In the genomic region with DNA sequence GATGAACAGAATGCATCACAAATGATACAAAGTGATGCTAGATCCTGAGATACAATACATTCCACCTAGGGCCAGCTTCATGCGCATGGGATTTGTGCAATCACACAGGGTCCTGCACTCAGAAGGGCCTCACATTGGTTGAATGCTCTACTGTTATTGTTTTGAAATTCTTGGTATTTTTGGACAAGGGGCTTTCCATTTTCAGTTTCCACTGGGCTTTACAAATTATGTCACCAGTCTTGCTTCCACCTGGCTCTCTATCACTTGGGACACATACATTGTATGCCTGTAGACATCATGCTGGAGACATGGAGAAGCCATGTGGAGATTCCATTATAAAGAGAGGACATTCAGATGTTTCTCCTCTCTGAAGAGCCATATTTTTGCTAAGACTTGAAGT, we compare ENCODE assay signal across 23 cellular contexts.
"Had no signal": no experiment of that assay in that cellular context is flagged by ENCODE, and none has a peak within 500 bp of the region (broad histone marks: within the 10 kb centered on the region; RNA-seq: fewer than 3 reads in every experiment).

No MANE protein-coding gene starts in this region.

- H3K27ac ChIP-seq: left ventricle myocardium inferior, neural progenitor cell, sigmoid colon, transverse colon had no signal

- H3K4me1 ChIP-seq: left ventricle myocardium inferior, neural progenitor cell, transverse colon had no signal

- H3K27me3 ChIP-seq: neural progenitor cell, sigmoid colon, transverse colon had no signal

- H2AFZ ChIP-seq: neural progenitor cell had no signal

- H3K4me3 ChIP-seq: left ventricle myocardium inferior, neural progenitor cell, sigmoid colon, smooth muscle cell, transverse colon had no signal

- FAIRE-seq: colon, urothelium cell line had no signal

- H3K9ac ChIP-seq: neural progenitor cell had no signal

- ATAC-seq: activated naive CD4-positive, alpha-beta T cell treated with anti-CD3 and anti-CD28 coated beads, Interleukin-2, amount 50 U/mL, for 72 hours; activated T-helper 17 cell treated with anti-CD3 and anti-CD28 coated beads, Interleukin-2, amount 50 U/mL, for 72 hours; esophagus mucosa; naive thymus-derived CD8-positive, alpha-beta T cell; stimulated activated naive B cell treated with anti-CD40 and anti-IgM and Interleukin-4, amounts not matched to agents 10 μg/mL and 1 μg/mL and 100 μg/mL, for 72 hours had no signal

- H3K4me2 ChIP-seq: neural progenitor cell, smooth muscle cell had no signal

- DNase-seq: activated CD4-positive, alpha-beta T cell treated with anti-CD3 and anti-CD28 coated beads for 1 hour; activated CD8-positive, alpha-beta memory T cell treated with anti-CD3 and anti-CD28 coated beads, Interleukin-2, amount 50 U/mL, for 4 hours; activated T-cell treated with anti-CD3 and anti-CD28 coated beads, Interleukin-2, amount 50 U/mL, for 24 hours; aorta; effector memory CD4-positive, alpha-beta T cell; foreskin melanocyte; hippocampal formation; kidney glomerular epithelial cell; left ventricle myocardium inferior; naive thymus-derived CD8-positive, alpha-beta T cell; retina; sigmoid colon; stimulated activated CD4-positive, alpha-beta T cell treated with anti-CD3 and anti-CD28 coated beads, Interleukin-15, amount 100 ng/mL, for 24 hours; stimulated activated CD8-positive, alpha-beta memory T cell treated with anti-CD3 and anti-CD28 coated beads, Interleukin-4, amount 100 ng/mL, for 48 hours; stimulated activated naive B cell treated with anti-CD40 and anti-IgM and Interleukin-4, amounts not matched to agents 10 μg/mL and 1 μg/mL and 100 μg/mL, for 72 hours; transverse colon had no signal

- H3K9me3 ChIP-seq: sigmoid colon, transverse colon had no signal

- H3K36me3 ChIP-seq: left ventricle myocardium inferior, neural progenitor cell, sigmoid colon, transverse colon had no signal
